17 cellular contexts compared by ENCODE assay signal in the genomic region with DNA sequence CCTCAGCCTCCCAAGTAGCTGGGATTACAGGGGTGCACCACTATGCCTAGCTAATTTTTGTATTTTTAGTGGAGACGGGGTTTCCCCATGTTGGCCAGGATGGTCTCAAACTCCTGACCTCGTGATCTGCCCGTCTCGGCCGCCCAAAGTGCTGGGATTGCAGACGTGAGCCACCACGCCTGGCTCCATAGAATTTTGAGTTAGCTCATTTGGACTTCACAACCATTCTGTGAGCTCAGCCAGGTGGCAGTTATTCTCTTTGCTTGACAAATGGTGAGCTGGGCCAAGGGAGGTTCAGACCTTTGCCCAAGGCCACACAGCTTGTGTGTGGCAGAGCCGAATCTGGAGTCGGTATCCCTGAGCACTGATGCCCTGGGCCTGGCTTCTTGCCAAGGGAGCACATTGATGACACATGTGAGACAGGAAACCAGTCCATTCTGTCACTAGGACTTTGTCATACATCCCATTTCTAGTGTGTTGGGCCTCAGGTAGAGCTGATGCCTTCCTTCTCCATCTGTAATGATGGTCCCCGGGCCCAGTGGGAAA.
"Had no signal": no experiment of that assay in that cellular context is flagged by ENCODE, and none has a peak within 500 bp of the region (broad histone marks: within the 10 kb centered on the region; RNA-seq: fewer than 3 reads in every experiment).

No MANE protein-coding gene starts in this region.

- H3K9me3 ChIP-seq: esophagus muscularis mucosa, prostate gland had no signal

- H3K27me3 ChIP-seq: dorsolateral prefrontal cortex, esophagus muscularis mucosa had no signal

- H3K36me3 ChIP-seq: esophagus muscularis mucosa, prostate gland had no signal

- H3K4me1 ChIP-seq: esophagus muscularis mucosa, prostate gland had no signal

- DNase-seq: activated B cell treated with CpG ODN at 0.5 μM for 24 hours; activated CD4-positive, alpha-beta T cell treated with anti-CD3 and anti-CD28 coated beads, Interleukin-2, amount 10 ng/mL, durations not matched to agents 7 days and 5 days; activated effector memory CD4-positive, alpha-beta T cell treated with Interleukin-2 at 50 U/mL for 16 hours; activated T-cell treated with anti-CD3 and anti-CD28 coated beads, Interleukin-2, amount 50 U/mL, for 24 hours; amygdala; immature natural killer cell; left cardiac atrium; naive thymus-derived CD4-positive, alpha-beta T cell; occipital lobe; stimulated activated CD4-positive, alpha-beta T cell treated with anti-CD3 and anti-CD28 coated beads, Interleukin-12 subunit alpha, Interleukin-12 subunit beta, amount 100 ng/mL, for 4 hours; stimulated activated naive CD4-positive, alpha-beta T cell treated with Interleukin-2 at 50 U/mL for 16 hours; T-helper 2 cell; trophoblast cell had no signal

- H3K4me3 ChIP-seq: dorsolateral prefrontal cortex, esophagus muscularis mucosa, prostate gland had no signal

- ATAC-seq: left cardiac atrium; naive thymus-derived CD4-positive, alpha-beta T cell; sciatic nerve had no signal

- H3K27ac ChIP-seq: esophagus muscularis mucosa, prostate gland had no signal
